29 cellular contexts compared by ENCODE assay signal in genomic region chr14:33035795-33036194, GRCh38.
"Had no signal": no experiment of that assay in that cellular context is flagged by ENCODE, and none has a peak within 500 bp of the region (broad histone marks: within the 10 kb centered on the region; RNA-seq: fewer than 3 reads in every experiment).

No MANE protein-coding gene starts in this region.

- H3K4me3 ChIP-seq: MG63, Peyer's patch, SJSA1 had no signal

- H3K27me3 ChIP-seq: MG63, Peyer's patch, SJSA1 had no signal

- H3K9ac ChIP-seq: SK-N-SH had no signal

- DNase-seq: Kasumi-1, MG63, MV-4-11, NCI-H1092, NCI-H1105, NCI-H1417 treated with DMSO at 0.1 percent for 48 hours, NCI-H1436 treated with DMSO at 0.1 percent for 48 hours, NCI-H1694 treated with DMSO at 0.1 percent for 48 hours, NCI-H187 treated with DMSO at 0.1 percent for 48 hours, NCI-H2029, NCI-H2081, NCI-H2171 treated with DMSO at 0.1 percent for 48 hours, NCI-H2227 treated with DMSO at 0.1 percent for 48 hours, NCI-H345, NCI-H446, NCI-H510A treated with DMSO at 0.1 percent for 48 hours, NCI-H524 treated with DMSO at 0.1 percent for 48 hours, NCI-H526 treated with DMSO at 0.1 percent for 48 hours, NCI-H82, OCI-M1, PC-3, Peyer's patch, RPMI8226, SHP77, SIG-M5, SK-N-SH, SW 1271, T-helper 1 cell had no signal

- ATAC-seq: PC-3 had no signal

- H3K27ac ChIP-seq: Peyer's patch, SJSA1 had no signal

- H3K4me1 ChIP-seq: Peyer's patch, SJSA1 had no signal

- H3K9me3 ChIP-seq: MG63, Peyer's patch, SJSA1, SK-N-SH had no signal

- H3K36me3 ChIP-seq: MG63, Peyer's patch, SJSA1 had no signal

- H3K4me2 ChIP-seq: SK-N-SH had no signal

- H3K9me2 ChIP-seq: SK-N-SH had no signal
